Comparison of ENCODE assay signal across 1 cellular context in the genomic region with DNA sequence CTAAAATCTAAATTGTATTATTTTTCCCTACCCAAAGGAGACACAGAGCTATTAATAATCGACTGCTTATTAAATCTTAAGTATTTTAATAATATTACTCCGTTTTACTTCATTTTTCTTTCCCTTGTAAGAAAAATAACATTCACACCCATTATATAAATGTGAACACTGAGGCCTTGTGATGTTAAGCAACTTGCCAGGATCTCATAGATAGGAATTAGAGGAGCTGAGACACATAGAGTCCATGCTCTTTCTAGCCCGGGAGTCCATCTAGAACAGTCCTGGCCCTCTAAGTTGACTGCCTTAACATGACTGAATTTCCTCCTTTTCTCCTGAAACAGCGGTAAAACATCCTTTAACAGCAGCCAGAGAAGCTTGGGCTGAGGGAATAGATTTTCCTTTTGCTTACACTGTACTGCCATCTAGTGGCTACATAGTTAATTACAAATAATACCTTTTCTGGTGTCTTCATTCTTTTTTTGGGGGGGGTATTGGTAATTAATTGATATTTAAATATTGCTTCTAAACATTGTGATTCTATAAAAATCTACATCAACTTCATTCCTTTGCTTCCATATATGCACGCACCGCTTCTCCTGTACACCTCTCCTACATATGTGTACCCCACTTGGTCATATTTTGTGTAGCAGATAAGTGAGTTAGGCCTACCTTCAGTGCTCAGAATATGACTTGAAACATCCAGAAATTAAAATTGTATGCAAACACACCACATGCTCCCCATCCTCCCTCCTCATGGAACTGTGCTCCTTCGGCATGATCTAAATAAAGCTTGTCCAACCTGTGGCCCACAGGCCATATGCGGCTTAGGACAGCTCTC.
TF ChIP-seq lines count a peak whose summit lies in the region.

No MANE protein-coding gene starts in this region.

TF ChIP-seq in IMR-90, 13 proteins besides CTCF, POLR2A, EP300 and RAD21 (continued from another document):
- peak; percentile 50; the same call in 1 of the 2 replicates for TF ChIP-seq SMC3 (IDR thresholded peaks at IDR 0.05; ENCODE audit: low read depth, low read length)
